ENCODE assay signal across 9 cellular contexts in genomic region chr18:21444465-21445023, GRCh38.
DNase-seq lines count a peak whose midpoint lies in the region; ATAC-seq, FAIRE-seq and TF ChIP-seq lines count a peak whose summit lies in the region.
"Had no signal": no experiment of that assay in that cellular context is flagged by ENCODE, and none has a peak within 500 bp of the region (broad histone marks: within the 10 kb centered on the region; RNA-seq: fewer than 3 reads in every experiment).

No MANE protein-coding gene starts in this region.

- no peak overlapping the region for H3K14ac ChIP-seq in H1 (ENCODE audit: insufficient read length)

- H3K27ac Mint-ChIP-seq in immature natural killer cell (no peak overlapping the region), CD14-positive monocyte (no peak overlapping the region)

- H4K8ac ChIP-seq in H1 (ENCODE audit: extremely low read depth, insufficient read depth, low read length) = no peak overlapping the region

- peaks cover 0 to under 1% of the 10 kb centered on the region in 2 experiments; a peak in 1 of 4 replicates for H3K4me1 ChIP-seq in HCT116 (ENCODE audit: control insufficient read depth in 1 of 2, insufficient read depth in 2 of 2, low read length in 2 of 2)
- no peaks in the 10 kb centered on the region for H3K4me1 ChIP-seq in OCI-LY1 (ENCODE audit: insufficient read depth, low read length, severe bottlenecking)
- peaks cover 0 to 3% (median 0%) of the 10 kb centered on the region in 4 experiments; a peak in 1 of 7 replicates for H3K4me1 ChIP-seq in H1 (replicated peaks in 1 of 4; ENCODE audit: control insufficient read depth in 3 of 4, insufficient read depth in 4 of 4, low read length in 3 of 4)

- RAD21 ChIA-PET in HCT116 (lab: Charles Lee; ENCODE audit: low non-redundant PET in 1 of 2, low total read pairs in 2 of 2, uncharacterized antibody in 2 of 2, unreplicated experiment in 2 of 2) = interaction anchor here in 1 of 2 experiments (1.0 kb wide), 1 partner anchor 249 kb away, joined by 5 read pairs; no protein-coding TSS in a partner anchor

- no peak overlapping the region for H2AK5ac ChIP-seq in H1 (ENCODE audit: low read depth, low read length)

- H3K4me3 Mint-ChIP-seq in immature natural killer cell (no peak overlapping the region), CD14-positive monocyte (no peak overlapping the region)
- H3K4me3 Mint-ChIP-seq: naive B cell had no signal

- no peak overlapping the region for H3K23ac ChIP-seq in H1 (ENCODE audit: insufficient read length)

- H3K36me3 Mint-ChIP-seq in immature natural killer cell (no peaks in the 10 kb centered on the region), CD14-positive monocyte (no peaks in the 10 kb centered on the region)
- H3K36me3 Mint-ChIP-seq: naive B cell had no signal

- H2AFZ ChIP-seq in HCT116 (ENCODE audit: low read depth, low read length, poor library complexity, severe bottlenecking) (no peak overlapping the region), OCI-LY1 (ENCODE audit: low read length) (no peak overlapping the region), H1 (ENCODE audit: low read length) (no peak overlapping the region)

- TF ChIP-seq CTCF in HCT116 (IDR thresholded peaks at IDR 0.05 in 2 of 3, conservative IDR thresholded peaks at IDR 0.05 in 1 of 3; ENCODE audit: borderline replicate concordance in 1 of 3, insufficient read depth in 1 of 3, low read depth in 2 of 3, low read length in 2 of 3) (peak; percentile 74 to 87 (median 87)), OCI-LY1 (IDR thresholded peaks at IDR 0.05; ENCODE audit: low read length) (peak; percentile 82), H1 (IDR thresholded peaks at IDR 0.05; ENCODE audit: control extremely low read depth in 1 of 3, insufficient read depth in 1 of 3, low read depth in 1 of 3, low read length in 3 of 3) (peak; percentile 13 to 76 (median 68)), CD14-positive monocyte (IDR thresholded peaks at IDR 0.05) (no peak)

- no peak overlapping the region for H4K91ac ChIP-seq in H1 (replicated peaks; ENCODE audit: insufficient read length, low read length)

- H3K36me3 ChIP-seq in HCT116 (ENCODE audit: control insufficient read depth in 1 of 2, insufficient read depth in 2 of 2, low read length in 2 of 2) = no peaks in the 10 kb centered on the region; a peak in 1 of 4 replicates
- no peaks in the 10 kb centered on the region for H3K36me3 ChIP-seq in OCI-LY1 (ENCODE audit: insufficient read depth, low read length)
- peaks cover 0 to 5% (median 0%) of the 10 kb centered on the region in 4 experiments; a peak in 1 of 8 replicates for H3K36me3 ChIP-seq in H1 (ENCODE audit: control insufficient read depth in 2 of 4, insufficient read depth in 4 of 4, low read length in 3 of 4)

- no peaks in the 10 kb centered on the region for H3K79me1 ChIP-seq in H1 (ENCODE audit: low read depth, low read length)

- no peak overlapping the region for H2BK15ac ChIP-seq in H1 (ENCODE audit: low read length)

- no peaks in the 10 kb centered on the region for H3K79me2 ChIP-seq in HCT116 (ENCODE audit: insufficient read depth, low read length)
- H3K79me2 ChIP-seq in OCI-LY1 (ENCODE audit: insufficient read depth, low read length) = no peaks in the 10 kb centered on the region
- no peaks in the 10 kb centered on the region for H3K79me2 ChIP-seq in H1 (ENCODE audit: control insufficient read depth in 1 of 2, insufficient read depth in 2 of 2, low read length in 2 of 2)

- FAIRE-seq in H1 (lab: Jason Lieb, UNC) = peak; percentile 71

- TF ChIP-seq EP300 in H1 (IDR thresholded peaks at IDR 0.05; ENCODE audit: borderline replicate concordance in 1 of 2, low read depth in 2 of 2, low read length in 2 of 2) = no peak

- no peak overlapping the region for H3K4ac ChIP-seq in H1 (replicated peaks; ENCODE audit: insufficient read length, low read depth, low read length)

- WGBS in H1 (ENCODE audit: extremely low coverage in 1 of 2, insufficient coverage in 1 of 2, insufficient read length in 1 of 2, insufficient replicate concordance in 2 of 2, low coverage in 1 of 2, low lambda C conversion rate in 2 of 2, missing lambda C conversion rate in 1 of 2), 2 experiments = 84 to 100% methylated on average over 1 to 2 of the region's 2 CpGs

- H3K9me3 Mint-ChIP-seq in immature natural killer cell (no peaks in the 10 kb centered on the region), CD14-positive monocyte (peaks cover 0 to 3% (median 0%) of the 10 kb centered on the region in 7 donors)
- H3K9me3 Mint-ChIP-seq: naive B cell had no signal

- H3K27ac ChIP-seq in HCT116 (ENCODE audit: low read depth, low read length) = no peak overlapping the region
- H3K27ac ChIP-seq in OCI-LY1 (ENCODE audit: low read depth, low read length, poor library complexity, severe bottlenecking) = no peak overlapping the region
- no peak overlapping the region for H3K27ac ChIP-seq in H1 (ENCODE audit: low read depth, low read length)

- no peaks in the 10 kb centered on the region for H3K23me2 ChIP-seq in H1 (ENCODE audit: low read depth, low read length)

- peak; percentile 86 for TF ChIP-seq RAD21 in HCT116 (IDR thresholded peaks at IDR 0.05; ENCODE audit: low read depth)
- TF ChIP-seq RAD21 in H1 (IDR thresholded peaks at IDR 0.05 in 1 of 2, conservative IDR thresholded peaks at IDR 0.05 in 1 of 2; ENCODE audit: low read depth in 2 of 2, low read length in 2 of 2) = peak; percentile 92 to 93

- CTCF ChIA-PET in HCT116 (lab: Charles Lee) (interaction anchor here (1.3 to 5.6 kb wide), 2 partner anchors 249 to 253 kb away, joined by 3 to 51 read pairs; no protein-coding TSS in a partner anchor), H1 (lab: Charles Lee; ENCODE audit: partially characterized antibody) (interaction anchor here (0.6 to 4.8 kb wide), 19 partner anchors 10 to 497 kb away, joined by 3 to 46 read pairs (median 3); no protein-coding TSS in a partner anchor)

- intact Hi-C loops in HCT116 (cut with micrococcal nuclease) = loop anchor here (1.0 to 5.0 kb wide), 2 partner anchors 207 to 249 kb away; no protein-coding TSS in a partner anchor
- intact Hi-C loops in CD14-positive monocyte (cut with micrococcal nuclease) = no loop called here

- H2BK12ac ChIP-seq in H1 (ENCODE audit: low read depth, low read length) = no peak overlapping the region

- H3K9me3 ChIP-seq in HCT116 (ENCODE audit: control insufficient read depth in 1 of 2, insufficient read depth in 1 of 2, low read depth in 1 of 2, low read length in 2 of 2) (no peaks in the 10 kb centered on the region), OCI-LY1 (ENCODE audit: low read length) (no peaks in the 10 kb centered on the region), H1 (ENCODE audit: insufficient read depth in 2 of 2, low read depth in 1 of 2, low read length in 1 of 2) (no peaks in the 10 kb centered on the region)

- TF ChIP-seq POLR2A in HCT116 (IDR thresholded peaks at IDR 0.05; ENCODE audit: borderline replicate concordance, extremely low read depth, insufficient read depth, insufficient read length) = no peak
- TF ChIP-seq POLR2A in H1 (IDR thresholded peaks at IDR 0.05; ENCODE audit: control extremely low read depth in 1 of 2, low read depth in 2 of 2, low read length in 2 of 2) = no peak

- no TSS peak for BruUV-seq in HCT116 (replicated peaks; lab: Mats Ljungman, UMichigan)

- no peaks in the 10 kb centered on the region for H3K9me2 ChIP-seq in HCT116 (ENCODE audit: insufficient read depth)
- no peaks in the 10 kb centered on the region for H3K9me2 ChIP-seq in OCI-LY1 (ENCODE audit: low read depth, low read length)

- DNase-seq in D341Med (ENCODE audit: low spot score) (peak; percentile 71), HCT116 (ENCODE audit: low read depth, low spot score) (peak; percentile 64), H1 (ENCODE audit: low read depth in 1 of 2, low spot score in 2 of 2) (no peak), mucosa of gallbladder (ENCODE audit: low spot score) (peak; percentile 22), immature natural killer cell (no peak), CD14-positive monocyte (ENCODE audit: low spot score) (no peak)
- no peak for DNase-seq in stimulated activated naive CD4-positive, alpha-beta T cell (lab: John Stamatoyannopoulos, UW)
- DNase-seq: naive B cell had no signal

- no peaks in the 10 kb centered on the region for H3K4me1 Mint-ChIP-seq in immature natural killer cell
- peaks cover 12% of the 10 kb centered on the region for H3K4me1 Mint-ChIP-seq in CD14-positive monocyte
- H3K4me1 Mint-ChIP-seq: naive B cell had no signal

- no peaks in the 10 kb centered on the region for H3F3A ChIP-seq in OCI-LY1 (ENCODE audit: insufficient read depth, low read length)

- no peak overlapping the region for H2BK5ac ChIP-seq in H1 (ENCODE audit: low read depth, low read length)

- H2BK120ac ChIP-seq in H1 (replicated peaks; ENCODE audit: low read depth, low read length) = no peak overlapping the region

- no peak overlapping the region for H3K56ac ChIP-seq in H1 (replicated peaks; ENCODE audit: insufficient read length, low read depth, low read length)

- H3K9ac ChIP-seq in HCT116 (ENCODE audit: low read length) (no peak overlapping the region), OCI-LY1 (ENCODE audit: low read length) (no peak overlapping the region), H1 (replicated peaks in 1 of 4; ENCODE audit: extremely low read depth in 1 of 4, low read depth in 3 of 4, low read length in 3 of 4) (no peak overlapping the region)

- H2BK20ac ChIP-seq in H1 (ENCODE audit: low read length) = no peak overlapping the region

- H3K27me3 Mint-ChIP-seq in immature natural killer cell (ENCODE audit: low read depth in 3 of 3) (peaks cover 2 to 18% (median 3%) of the 10 kb centered on the region in 3 donors), CD14-positive monocyte (ENCODE audit: low read depth in 3 of 3) (peaks cover 3 to 6% (median 6%) of the 10 kb centered on the region in 3 donors)

- H3K4me3 ChIP-seq in HCT116 (replicated peaks in 1 of 2; ENCODE audit: low read depth in 1 of 2, low read length in 2 of 2) (no peak overlapping the region), OCI-LY1 (ENCODE audit: low read depth, low read length, poor library complexity, severe bottlenecking) (no peak overlapping the region), H1 (ENCODE audit: extremely low read depth in 1 of 4, insufficient read depth in 2 of 4, low read depth in 3 of 4, low read length in 4 of 4) (no peak overlapping the region)

- H3K27me3 ChIP-seq in HCT116 (ENCODE audit: insufficient read depth, low read length) (no peaks in the 10 kb centered on the region), OCI-LY1 (ENCODE audit: insufficient read depth, low read length) (no peaks in the 10 kb centered on the region), H1 (replicated peaks in 1 of 4; ENCODE audit: control insufficient read depth in 3 of 4, extremely low read depth in 1 of 4, insufficient read depth in 3 of 4, low read length in 3 of 4) (no peaks in the 10 kb centered on the region)

- H4K20me1 ChIP-seq in HCT116 (ENCODE audit: insufficient read depth) (no peaks in the 10 kb centered on the region), OCI-LY1 (ENCODE audit: insufficient read depth, low read length) (no peaks in the 10 kb centered on the region), H1 (replicated peaks in 1 of 2; ENCODE audit: control insufficient read depth in 1 of 2, insufficient read depth in 2 of 2, low read length in 2 of 2) (no peaks in the 10 kb centered on the region)

- H3K4me2 ChIP-seq in HCT116 (ENCODE audit: low read length) (no peak overlapping the region), OCI-LY1 (ENCODE audit: low read length) (no peak overlapping the region), H1 (ENCODE audit: insufficient read depth in 1 of 2, low read depth in 2 of 2, low read length in 2 of 2) (no peak overlapping the region)

- no peak overlapping the region for H3K18ac ChIP-seq in H1 (ENCODE audit: extremely low read depth, low read length)

- ATAC-seq in HCT116 = peak; percentile 92

- no peak overlapping the region for H4K5ac ChIP-seq in H1 (ENCODE audit: insufficient read length, low read depth, low read length)

- POLR2A ChIA-PET in HCT116 (lab: Charles Lee) (no interaction called here), H1 (lab: Charles Lee; ENCODE audit: partially characterized antibody) (no interaction called here)

Comparison
In these comparisons a context has a peak if more than half of its experiments do, and no peak if none do; other contexts are left out.
1. DNase-seq: peak in D341Med (single experiment), HCT116 (single experiment) and mucosa of gallbladder (single experiment); none in H1 (0 of 2), immature natural killer cell (0 of 3), stimulated activated naive CD4-positive, alpha-beta T cell (0 of 6) and CD14-positive monocyte (single experiment).